ENCODE assay signal across 8 cellular contexts in the genomic region with DNA sequence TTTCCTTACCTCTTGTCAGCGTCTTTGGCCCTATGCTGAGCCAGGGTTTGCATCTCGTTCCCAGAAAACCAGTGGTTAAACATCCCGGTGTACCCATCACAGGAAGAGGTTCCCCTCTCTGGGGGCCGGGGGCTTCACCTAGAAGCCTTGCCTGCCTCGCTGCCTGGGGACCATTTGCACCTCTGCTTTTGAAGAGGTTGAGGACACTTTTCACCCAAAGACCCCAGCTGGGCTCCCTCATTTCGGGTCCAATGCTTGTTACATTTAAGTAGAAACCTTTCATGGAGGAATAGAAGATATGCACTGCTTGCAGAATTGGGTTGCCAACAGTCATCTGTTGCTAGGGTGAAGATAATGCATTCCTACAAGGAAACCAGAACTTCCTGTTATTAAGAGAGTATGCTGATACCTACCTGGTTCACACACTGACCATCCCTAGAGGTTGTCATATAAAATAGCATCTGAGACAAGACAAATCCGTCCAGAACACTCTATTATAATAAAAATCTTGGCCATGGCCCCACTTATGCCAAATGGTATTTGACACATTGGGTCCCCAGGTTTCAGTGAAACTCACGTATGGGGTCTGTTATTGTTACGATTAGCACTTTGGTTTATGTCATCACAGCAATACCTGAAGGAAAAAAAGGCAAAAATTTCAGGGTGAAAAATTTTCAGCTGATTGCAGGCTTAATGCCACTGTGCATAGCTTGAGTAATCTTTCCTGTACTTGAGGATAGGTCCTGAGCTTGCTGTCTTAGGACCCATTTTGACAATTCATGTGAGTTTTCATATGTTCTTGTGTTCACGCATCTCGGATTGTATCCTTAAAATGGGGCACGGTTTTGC. TPM values are rescaled to one million over a fixed set of nuclear protein-coding genes. Genes with fewer than 3 reads are reported as not detected.
DNase-seq lines count a peak whose midpoint lies in the region; ATAC-seq lines count a peak whose summit lies in the region.

No MANE protein-coding gene starts in this region.

- no peak for ATAC-seq in activated CD8-positive, alpha-beta memory T cell treated with anti-CD3 and anti-CD28 coated beads, Interleukin-2, amount 10 ng/mL, durations not matched to agents 7 days and 5 days
- no peak for ATAC-seq in GM21723 (IDR thresholded peaks at IDR 0.05; ENCODE audit: unreplicated experiment)

- peaks cover 50% of the 10 kb centered on the region for H3K27me3 Mint-ChIP-seq in activated CD8-positive, alpha-beta memory T cell treated with anti-CD3 and anti-CD28 coated beads, Interleukin-2, amount 10 ng/mL, durations not matched to agents 7 days and 5 days
- H3K27me3 Mint-ChIP-seq in activated T-helper 1 cell treated with anti-CD3 and anti-CD28 coated beads, Interleukin-12 subunit alpha, Interleukin-12 subunit beta, Interleukin-2, Interleukin-4 antibody, amounts not matched to agents 30 ng/mL and 10 ng/mL and 1 ng/mL, durations not matched to agents 14 hours and 24 hours and 36 hours (ENCODE audit: insufficient read depth) = peaks cover 48% of the 10 kb centered on the region

- intact Hi-C loops in activated T-helper 1 cell treated with anti-CD3 and anti-CD28 coated beads, Interleukin-12 subunit alpha, Interleukin-12 subunit beta, Interleukin-2, Interleukin-4 antibody, amounts not matched to agents 30 ng/mL and 10 ng/mL and 1 ng/mL, durations not matched to agents 14 hours and 24 hours and 36 hours (cut with micrococcal nuclease) = loop anchor here (10.0 kb wide), 1 partner anchor 110 kb away; a partner anchor contains a TSS

- H3K4me1 Mint-ChIP-seq in activated CD8-positive, alpha-beta memory T cell treated with anti-CD3 and anti-CD28 coated beads, Interleukin-2, amount 10 ng/mL, durations not matched to agents 7 days and 5 days = peaks cover 7% of the 10 kb centered on the region
- peaks cover 11% of the 10 kb centered on the region for H3K4me1 Mint-ChIP-seq in activated T-helper 1 cell treated with anti-CD3 and anti-CD28 coated beads, Interleukin-12 subunit alpha, Interleukin-12 subunit beta, Interleukin-2, Interleukin-4 antibody, amounts not matched to agents 30 ng/mL and 10 ng/mL and 1 ng/mL, durations not matched to agents 14 hours and 24 hours and 36 hours (ENCODE audit: low read depth)

- H3K27ac Mint-ChIP-seq in activated CD8-positive, alpha-beta memory T cell treated with anti-CD3 and anti-CD28 coated beads, Interleukin-2, amount 10 ng/mL, durations not matched to agents 7 days and 5 days = no peak overlapping the region
- no peak overlapping the region for H3K27ac Mint-ChIP-seq in activated T-helper 1 cell treated with anti-CD3 and anti-CD28 coated beads, Interleukin-12 subunit alpha, Interleukin-12 subunit beta, Interleukin-2, Interleukin-4 antibody, amounts not matched to agents 30 ng/mL and 10 ng/mL and 1 ng/mL, durations not matched to agents 14 hours and 24 hours and 36 hours

- no peaks in the 10 kb centered on the region for H3K9me3 Mint-ChIP-seq in activated CD8-positive, alpha-beta memory T cell treated with anti-CD3 and anti-CD28 coated beads, Interleukin-2, amount 10 ng/mL, durations not matched to agents 7 days and 5 days (ENCODE audit: low read depth)
- H3K9me3 Mint-ChIP-seq in activated T-helper 1 cell treated with anti-CD3 and anti-CD28 coated beads, Interleukin-12 subunit alpha, Interleukin-12 subunit beta, Interleukin-2, Interleukin-4 antibody, amounts not matched to agents 30 ng/mL and 10 ng/mL and 1 ng/mL, durations not matched to agents 14 hours and 24 hours and 36 hours = no peaks in the 10 kb centered on the region

- no peak for DNase-seq in activated CD8-positive, alpha-beta memory T cell treated with anti-CD3 and anti-CD28 coated beads, Interleukin-2, amount 10 ng/mL, durations not matched to agents 7 days and 5 days
- no peak for DNase-seq in activated CD8-positive, alpha-beta memory T cell treated with anti-CD3 and anti-CD28 coated beads, Interleukin-2, amount 50 U/mL, for 48 hours
- no peak for DNase-seq in activated T-helper 1 cell treated with anti-CD3 and anti-CD28 coated beads, Interleukin-12 subunit alpha, Interleukin-12 subunit beta, Interleukin-2, Interleukin-4 antibody, amounts not matched to agents 30 ng/mL and 10 ng/mL and 1 ng/mL, durations not matched to agents 14 hours and 24 hours and 36 hours (ENCODE audit: low spot score)
- peak; percentile 34 for DNase-seq in hepatic stellate cell (ENCODE audit: low spot score)
- DNase-seq in superior temporal gyrus (ENCODE audit: extremely low spot score) = peak; percentile 83
- no peak for DNase-seq in NCI-H2171 treated with DMSO at 0.1 percent for 48 hours (lab: John Stamatoyannopoulos, UW)
- DNase-seq in GDM1 (lab: John Stamatoyannopoulos, UW) = no peak

- peak overlapping the region; percentile 14 for H3K4me3 Mint-ChIP-seq in activated CD8-positive, alpha-beta memory T cell treated with anti-CD3 and anti-CD28 coated beads, Interleukin-2, amount 10 ng/mL, durations not matched to agents 7 days and 5 days
- peak overlapping the region; percentile 79 for H3K4me3 Mint-ChIP-seq in activated T-helper 1 cell treated with anti-CD3 and anti-CD28 coated beads, Interleukin-12 subunit alpha, Interleukin-12 subunit beta, Interleukin-2, Interleukin-4 antibody, amounts not matched to agents 30 ng/mL and 10 ng/mL and 1 ng/mL, durations not matched to agents 14 hours and 24 hours and 36 hours

- CTCF ChIA-PET in activated CD8-positive, alpha-beta memory T cell treated with anti-CD3 and anti-CD28 coated beads, Interleukin-2, amount 10 ng/mL, durations not matched to agents 7 days and 5 days (lab: Charles Lee) = no interaction called here

- H3K36me3 Mint-ChIP-seq in activated CD8-positive, alpha-beta memory T cell treated with anti-CD3 and anti-CD28 coated beads, Interleukin-2, amount 10 ng/mL, durations not matched to agents 7 days and 5 days = no peaks in the 10 kb centered on the region
- H3K36me3 Mint-ChIP-seq in activated T-helper 1 cell treated with anti-CD3 and anti-CD28 coated beads, Interleukin-12 subunit alpha, Interleukin-12 subunit beta, Interleukin-2, Interleukin-4 antibody, amounts not matched to agents 30 ng/mL and 10 ng/mL and 1 ng/mL, durations not matched to agents 14 hours and 24 hours and 36 hours (ENCODE audit: low read depth) = no peaks in the 10 kb centered on the region

RNA-seq across cellular contexts. Expression of a gene that starts 0.9 kb away (rescaled TPM):
- not detected for total RNA-seq in activated CD8-positive, alpha-beta memory T cell treated with anti-CD3 and anti-CD28 coated beads, Interleukin-2, amount 10 ng/mL, durations not matched to agents 7 days and 5 days
- total RNA-seq in activated T-helper 1 cell treated with anti-CD3 and anti-CD28 coated beads, Interleukin-12 subunit alpha, Interleukin-12 subunit beta, Interleukin-2, Interleukin-4 antibody, amounts not matched to agents 30 ng/mL and 10 ng/mL and 1 ng/mL, durations not matched to agents 14 hours and 24 hours and 36 hours = not detected in 2 replicates

Comparison
In these comparisons a context has a peak if more than half of its experiments do, and no peak if none do; other contexts are left out.
1. DNase-seq: peak in hepatic stellate cell (single experiment) and superior temporal gyrus (single experiment); none in activated CD8-positive, alpha-beta memory T cell treated with anti-CD3 and anti-CD28 coated beads, Interleukin-2, amount 10 ng/mL, durations not matched to agents 7 days and 5 days (single experiment), activated CD8-positive, alpha-beta memory T cell treated with anti-CD3 and anti-CD28 coated beads, Interleukin-2, amount 50 U/mL, for 48 hours (single experiment), activated T-helper 1 cell treated with anti-CD3 and anti-CD28 coated beads, Interleukin-12 subunit alpha, Interleukin-12 subunit beta, Interleukin-2, Interleukin-4 antibody, amounts not matched to agents 30 ng/mL and 10 ng/mL and 1 ng/mL, durations not matched to agents 14 hours and 24 hours and 36 hours (single experiment), NCI-H2171 treated with DMSO at 0.1 percent for 48 hours (single experiment) and GDM1 (single experiment).